8 cellular contexts compared by ENCODE assay signal in genomic region chr4:109560687-109561452, GRCh38. TPM values are rescaled to one million over a fixed set of nuclear protein-coding genes. Genes with fewer than 3 reads are reported as not detected.
DNase-seq lines count a peak whose midpoint lies in the region; ATAC-seq and TF ChIP-seq lines count a peak whose summit lies in the region.

No MANE protein-coding gene starts in this region.

- H3K36me3 ChIP-seq in HUES48 (ENCODE audit: control insufficient read depth, insufficient read depth, low read length) (no peaks in the 10 kb centered on the region), iPS DF 6.9 (ENCODE audit: control insufficient read depth, insufficient read depth, low read length) (no peaks in the 10 kb centered on the region; the same call in 1 of the 2 replicates), gastrocnemius medialis (no peaks in the 10 kb centered on the region)

- H3K27me3 ChIP-seq in HUES48 (ENCODE audit: control insufficient read depth, insufficient read depth, low read length): no peaks in the 10 kb centered on the region; the same call in 1 of the 2 replicates
- H3K27me3 ChIP-seq in iPS DF 6.9 (ENCODE audit: control insufficient read depth, insufficient read depth, low read length): no peaks in the 10 kb centered on the region
- peaks cover 6 to 26% (median 10%) of the 10 kb centered on the region in 3 donors for H3K27me3 ChIP-seq in gastrocnemius medialis

- H3K9me3 ChIP-seq in HUES48 (ENCODE audit: control insufficient read depth, insufficient read depth, low read length): no peaks in the 10 kb centered on the region
- no peaks in the 10 kb centered on the region for H3K9me3 ChIP-seq in T-helper 17 cell (ENCODE audit: control insufficient read depth, low read length, poor library complexity, severe bottlenecking)
- no peaks in the 10 kb centered on the region for H3K9me3 ChIP-seq in iPS DF 6.9 (ENCODE audit: control insufficient read depth, insufficient read depth, low read length)
- H3K9me3 ChIP-seq in gastrocnemius medialis: no peaks in the 10 kb centered on the region

- H3K27me3 Mint-ChIP-seq in T-helper 17 cell: no peaks in the 10 kb centered on the region

- H3K4me3 Mint-ChIP-seq in T-helper 17 cell: peak overlapping the region; percentile 94

- H3K4me1 ChIP-seq in HUES48 (ENCODE audit: control insufficient read depth, insufficient read depth, low read length) (peaks cover 13% of the 10 kb centered on the region), iPS DF 6.9 (ENCODE audit: control insufficient read depth, insufficient read depth, low read length) (no peaks in the 10 kb centered on the region; the same call in 1 of the 2 replicates), gastrocnemius medialis (peaks cover 6 to 22% of the 10 kb centered on the region in 2 donors)

- peak; percentile 75 for ATAC-seq in GM21526 (IDR thresholded peaks at IDR 0.05; ENCODE audit: low FRiP score, unreplicated experiment)
- ATAC-seq in T-helper 17 cell: peak; percentile 49
- peak; percentile 64 to 66 for ATAC-seq in gastrocnemius medialis

- TF ChIP-seq POLR2A in gastrocnemius medialis (IDR thresholded peaks at IDR 0.05): peak in 1 of 2 donors; percentile 9

- H3K4me3 ChIP-seq in HUES48 (ENCODE audit: low read depth, low read length) (peak overlapping the region; percentile 81), astrocyte of the cerebellum (ENCODE audit: low read depth, low read length) (peak overlapping the region; percentile 76), iPS DF 6.9 (ENCODE audit: low read length) (peak overlapping the region; percentile 78), gastrocnemius medialis (peak overlapping the region; percentile 46 to 86 (median 60))

- H3K9ac ChIP-seq in HUES48 (ENCODE audit: low read depth, low read length): peak overlapping the region; percentile 85; the same call in 1 of the 2 replicates

- H3K4me1 Mint-ChIP-seq in T-helper 17 cell: peaks cover 36% of the 10 kb centered on the region

- peaks cover 10% of the 10 kb centered on the region for H3K36me3 Mint-ChIP-seq in T-helper 17 cell (ENCODE audit: low read depth)

- DNase-seq in Daoy (ENCODE audit: low read depth) (peak; percentile 48), T-helper 17 cell (peak; percentile 19 to 26 (median 22)), astrocyte of the cerebellum (ENCODE audit: low read depth) (peak; percentile 59), iPS DF 6.9 (ENCODE audit: low read depth, low spot score) (no peak), gastrocnemius medialis (no peak), cortex of kidney (lab: John Stamatoyannopoulos, UW) (no peak)

- in situ Hi-C loops in astrocyte of the cerebellum (cut with HindIII; ENCODE audit: low sequenced_read_pairs): no loop called here
- in situ Hi-C loops in gastrocnemius medialis (cut with MboI; ENCODE audit: low sequenced_read_pairs in 4 of 4): no loop called here

- no peak for TF ChIP-seq CTCF in astrocyte of the cerebellum (IDR thresholded peaks at IDR 0.05; ENCODE audit: low read depth, low read length, missing control alignments)
- no peak for TF ChIP-seq CTCF in gastrocnemius medialis (IDR thresholded peaks at IDR 0.05 in 4 of 5, conservative IDR thresholded peaks at IDR 0.05 in 1 of 5)

- H3K27ac ChIP-seq in HUES48 (ENCODE audit: low read depth, low read length): peak overlapping the region; percentile 40
- H3K27ac ChIP-seq in iPS DF 6.9 (ENCODE audit: low read length): no peak overlapping the region
- H3K27ac ChIP-seq in gastrocnemius medialis: peak overlapping the region; percentile 59 to 82 (median 71)

- no CpG with 5 or more reads among the region's 29 CpGs for WGBS in iPS DF 6.9 (ENCODE audit: insufficient coverage, insufficient read length)

- intact Hi-C loops in gastrocnemius medialis (cut with DNase I; ENCODE audit: low total_unique reads): loop anchor here (2.0 kb wide), 1 partner anchor 128 kb away; the partner anchor contains the start of gene SEC24B

- H3K27ac Mint-ChIP-seq in T-helper 17 cell: peak overlapping the region; percentile 94

RNA-seq across cellular contexts. Expression of gene MCUB, which starts 0.8 kb away (rescaled TPM):
- 12.5 and 49.1 TPM in 2 replicates for total RNA-seq in Daoy (2014; rRNA removed; shearing (Covaris generic))
- 10 to 100 TPM; 81.0 to 90.0 TPM for total RNA-seq in T-helper 17 cell
- 1 to 10 TPM; 2.6 to 5.6 (median 4.0) TPM for total RNA-seq in gastrocnemius medialis

Comparison
In these comparisons a context has a peak if more than half of its experiments do, and no peak if none do; other contexts are left out.
1. DNase-seq: peak in Daoy (single experiment), T-helper 17 cell (3 of 3) and astrocyte of the cerebellum (single experiment); none in iPS DF 6.9 (single experiment), gastrocnemius medialis (0 of 2) and cortex of kidney (single experiment).
2. Peak in every context shown above with its lines, with median percentiles within 50 percentile points of each other: ATAC-seq and H3K4me3 ChIP-seq.